In genomic region chr5:142821733-142822487, GRCh38 we compare ENCODE assay signal across 1 cellular context.
TF ChIP-seq lines count a peak whose summit lies in the region.

No MANE protein-coding gene starts in this region.

TF ChIP-seq in K562, 482 proteins besides CTCF, POLR2A, EP300 and RAD21 (continued from another document and continues in another):
- no peak for TF ChIP-seq ZMIZ1 (IDR thresholded peaks at IDR 0.05; ENCODE audit: low read depth in 2 of 2, low read length in 2 of 2)
- no peak for TF ChIP-seq CEBPZ (IDR thresholded peaks at IDR 0.05; ENCODE audit: borderline replicate concordance, low read depth, low read length)
- no peak for TF ChIP-seq ILF3 (IDR thresholded peaks at IDR 0.05; ENCODE audit: borderline replicate concordance)
- TF ChIP-seq ETS1 (conservative IDR thresholded peaks at IDR 0.05; ENCODE audit: control insufficient read depth, low read depth, low read length): no peak
- peak; percentile 99 for TF ChIP-seq FOSL1 (tag; conservative IDR thresholded peaks at IDR 0.05)
- TF ChIP-seq TEAD1 (CRISPR knock-in tag; IDR thresholded peaks at IDR 0.05): no peak
- peak; percentile 84 for TF ChIP-seq JUND (IDR thresholded peaks at IDR 0.05; ENCODE audit: borderline replicate concordance, low read depth, low read length)
- TF ChIP-seq JUND (tag; IDR thresholded peaks at IDR 0.05; ENCODE audit: borderline replicate concordance, low read depth, low read length): peak; percentile 91
- no peak for TF ChIP-seq MAX (CRISPR knock-in tag; IDR thresholded peaks at IDR 0.05)
- TF ChIP-seq ARID1B (IDR thresholded peaks at IDR 0.05): peak; percentile 33; the same call in 1 of the 2 replicates
- TF ChIP-seq MXD1 (CRISPR knock-in tag; IDR thresholded peaks at IDR 0.05; ENCODE audit: borderline replicate concordance, poor library complexity, severe bottlenecking): no peak
- 0 out of 2 replicates have a peak, but pooled peaks have one; percentile 16 for TF ChIP-seq NFE2 (IDR thresholded peaks at IDR 0.05; ENCODE audit: low read depth)
- TF ChIP-seq JUN (IDR thresholded peaks at IDR 0.05; ENCODE audit: borderline replicate concordance, low read depth, low read length): peak; percentile 72
- TF ChIP-seq JUN (CRISPR knock-in tag; IDR thresholded peaks at IDR 0.05; ENCODE audit: borderline replicate concordance): no peak
- TF ChIP-seq CBFA2T3 (IDR thresholded peaks at IDR 0.05): peak; percentile 30; the same call in 1 of the 2 replicates
- peak; percentile 80 for TF ChIP-seq ATF3 (IDR thresholded peaks at IDR 0.05)
- no peak for TF ChIP-seq ATF3 (CRISPR knock-in tag; conservative IDR thresholded peaks at IDR 0.05)
- TF ChIP-seq HMBOX1 (IDR thresholded peaks at IDR 0.05): peak; percentile 76
- TF ChIP-seq FUS (optimal IDR thresholded peaks at IDR 0.05; ENCODE audit: low read depth, low read length): no peak
- no peak for TF ChIP-seq ZNF57 (CRISPR knock-in tag; IDR thresholded peaks at IDR 0.05)
- no peak for TF ChIP-seq NFIC (IDR thresholded peaks at IDR 0.05)
- no peak for TF ChIP-seq RAD51 (IDR thresholded peaks at IDR 0.05; ENCODE audit: borderline replicate concordance, low read depth)
- TF ChIP-seq GTF2A2 (tag; IDR thresholded peaks at IDR 0.05): no peak
- TF ChIP-seq RHOXF2B (CRISPR knock-in tag; conservative IDR thresholded peaks at IDR 0.05): no peak
- TF ChIP-seq COPS2 (conservative IDR thresholded peaks at IDR 0.05): no peak
- TF ChIP-seq DDX20 (tag; IDR thresholded peaks at IDR 0.05; ENCODE audit: low read depth): no peak
- TF ChIP-seq NCOR1 (IDR thresholded peaks at IDR 0.05): no peak
- TF ChIP-seq, protein P1, sequence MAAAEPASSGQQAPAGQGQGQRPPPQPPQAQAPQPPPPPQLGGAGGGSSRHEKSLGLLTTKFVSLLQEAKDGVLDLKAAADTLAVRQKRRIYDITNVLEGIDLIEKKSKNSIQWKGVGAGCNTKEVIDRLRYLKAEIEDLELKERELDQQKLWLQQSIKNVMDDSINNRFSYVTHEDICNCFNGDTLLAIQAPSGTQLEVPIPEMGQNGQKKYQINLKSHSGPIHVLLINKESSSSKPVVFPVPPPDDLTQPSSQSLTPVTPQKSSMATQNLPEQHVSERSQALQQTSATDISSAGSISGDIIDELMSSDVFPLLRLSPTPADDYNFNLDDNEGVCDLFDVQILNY (CRISPR knock-in tag; IDR thresholded peaks at IDR 0.05): no peak
- no peak for TF ChIP-seq CREB5 (CRISPR knock-in tag; IDR thresholded peaks at IDR 0.05)
- TF ChIP-seq TAF15 (IDR thresholded peaks at IDR 0.05; ENCODE audit: low read depth, low read length): no peak
- TF ChIP-seq E2F3 (CRISPR knock-in tag; IDR thresholded peaks at IDR 0.05): no peak
- no peak for TF ChIP-seq POLR3A (IDR thresholded peaks at IDR 0.05; ENCODE audit: borderline replicate concordance, extremely low read depth, insufficient read depth, insufficient read length)
- TF ChIP-seq BRD4 (IDR thresholded peaks at IDR 0.05): no peak
- TF ChIP-seq, protein P2, sequence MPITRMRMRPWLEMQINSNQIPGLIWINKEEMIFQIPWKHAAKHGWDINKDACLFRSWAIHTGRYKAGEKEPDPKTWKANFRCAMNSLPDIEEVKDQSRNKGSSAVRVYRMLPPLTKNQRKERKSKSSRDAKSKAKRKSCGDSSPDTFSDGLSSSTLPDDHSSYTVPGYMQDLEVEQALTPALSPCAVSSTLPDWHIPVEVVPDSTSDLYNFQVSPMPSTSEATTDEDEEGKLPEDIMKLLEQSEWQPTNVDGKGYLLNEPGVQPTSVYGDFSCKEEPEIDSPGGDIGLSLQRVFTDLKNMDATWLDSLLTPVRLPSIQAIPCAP (CRISPR knock-in tag; IDR thresholded peaks at IDR 0.05; ENCODE audit: borderline replicate concordance): no peak
- TF ChIP-seq NCOA1 (IDR thresholded peaks at IDR 0.05; ENCODE audit: low read depth): no peak
- TF ChIP-seq KAT7 (CRISPR knock-in tag; IDR thresholded peaks at IDR 0.05; ENCODE audit: borderline replicate concordance): no peak
- TF ChIP-seq CTCFL (IDR thresholded peaks at IDR 0.05; ENCODE audit: borderline replicate concordance, insufficient read depth, low read depth, low read length, poor library complexity, severe bottlenecking): no peak
- TF ChIP-seq, protein P3, sequence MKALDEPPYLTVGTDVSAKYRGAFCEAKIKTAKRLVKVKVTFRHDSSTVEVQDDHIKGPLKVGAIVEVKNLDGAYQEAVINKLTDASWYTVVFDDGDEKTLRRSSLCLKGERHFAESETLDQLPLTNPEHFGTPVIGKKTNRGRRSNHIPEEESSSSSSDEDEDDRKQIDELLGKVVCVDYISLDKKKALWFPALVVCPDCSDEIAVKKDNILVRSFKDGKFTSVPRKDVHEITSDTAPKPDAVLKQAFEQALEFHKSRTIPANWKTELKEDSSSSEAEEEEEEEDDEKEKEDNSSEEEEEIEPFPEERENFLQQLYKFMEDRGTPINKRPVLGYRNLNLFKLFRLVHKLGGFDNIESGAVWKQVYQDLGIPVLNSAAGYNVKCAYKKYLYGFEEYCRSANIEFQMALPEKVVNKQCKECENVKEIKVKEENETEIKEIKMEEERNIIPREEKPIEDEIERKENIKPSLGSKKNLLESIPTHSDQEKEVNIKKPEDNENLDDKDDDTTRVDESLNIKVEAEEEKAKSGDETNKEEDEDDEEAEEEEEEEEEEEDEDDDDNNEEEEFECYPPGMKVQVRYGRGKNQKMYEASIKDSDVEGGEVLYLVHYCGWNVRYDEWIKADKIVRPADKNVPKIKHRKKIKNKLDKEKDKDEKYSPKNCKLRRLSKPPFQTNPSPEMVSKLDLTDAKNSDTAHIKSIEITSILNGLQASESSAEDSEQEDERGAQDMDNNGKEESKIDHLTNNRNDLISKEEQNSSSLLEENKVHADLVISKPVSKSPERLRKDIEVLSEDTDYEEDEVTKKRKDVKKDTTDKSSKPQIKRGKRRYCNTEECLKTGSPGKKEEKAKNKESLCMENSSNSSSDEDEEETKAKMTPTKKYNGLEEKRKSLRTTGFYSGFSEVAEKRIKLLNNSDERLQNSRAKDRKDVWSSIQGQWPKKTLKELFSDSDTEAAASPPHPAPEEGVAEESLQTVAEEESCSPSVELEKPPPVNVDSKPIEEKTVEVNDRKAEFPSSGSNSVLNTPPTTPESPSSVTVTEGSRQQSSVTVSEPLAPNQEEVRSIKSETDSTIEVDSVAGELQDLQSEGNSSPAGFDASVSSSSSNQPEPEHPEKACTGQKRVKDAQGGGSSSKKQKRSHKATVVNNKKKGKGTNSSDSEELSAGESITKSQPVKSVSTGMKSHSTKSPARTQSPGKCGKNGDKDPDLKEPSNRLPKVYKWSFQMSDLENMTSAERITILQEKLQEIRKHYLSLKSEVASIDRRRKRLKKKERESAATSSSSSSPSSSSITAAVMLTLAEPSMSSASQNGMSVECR (CRISPR knock-in tag; IDR thresholded peaks at IDR 0.05): no peak
- TF ChIP-seq ZFPM2 (CRISPR knock-in tag; IDR thresholded peaks at IDR 0.05): no peak
